1 cellular context compared by ENCODE assay signal in the genomic region with DNA sequence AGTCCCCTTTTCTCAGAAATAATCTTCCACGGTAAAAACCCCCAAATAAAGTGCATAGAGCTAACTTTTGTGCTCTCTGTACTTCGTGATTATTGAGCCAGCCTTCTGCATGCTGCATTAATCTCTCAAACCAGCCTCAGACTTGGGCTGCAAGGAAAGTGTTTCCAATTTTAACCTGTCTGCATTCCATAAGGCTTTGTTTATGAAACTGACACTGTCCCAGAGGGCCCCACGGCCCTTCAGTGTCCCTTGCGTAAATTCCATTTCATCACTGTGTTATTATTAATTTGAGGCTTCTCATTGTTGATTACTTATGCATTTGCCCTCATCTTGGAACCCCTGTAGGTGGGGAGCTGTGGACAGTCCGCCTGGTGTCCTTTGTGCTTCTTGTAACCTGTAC.
TF ChIP-seq lines count a peak whose summit lies in the region.

No MANE protein-coding gene starts in this region.

TF ChIP-seq in H1, 55 proteins besides CTCF, POLR2A, EP300 and RAD21 (continued from another document):
- no peak for TF ChIP-seq TEAD4 (IDR thresholded peaks at IDR 0.05; ENCODE audit: low read depth, low read length)
- TF ChIP-seq ZNF274 (IDR thresholded peaks at IDR 0.05; ENCODE audit: borderline replicate concordance, extremely low read depth, low read length), result no peak
- TF ChIP-seq BRCA1 (IDR thresholded peaks at IDR 0.05; ENCODE audit: low read depth, low read length), result no peak
- TF ChIP-seq CHD2 (IDR thresholded peaks at IDR 0.05; ENCODE audit: low read length), result no peak
- no peak for TF ChIP-seq TBP (IDR thresholded peaks at IDR 0.05; ENCODE audit: low read depth, low read length)
- TF ChIP-seq SP2 (IDR thresholded peaks at IDR 0.05; ENCODE audit: low read length), result no peak
- no peak for TF ChIP-seq SIRT6 (IDR thresholded peaks at IDR 0.05; ENCODE audit: low read length)
- TF ChIP-seq EZH2 (IDR thresholded peaks at IDR 0.05; ENCODE audit: low read depth, low read length, severe bottlenecking), result no peak
- no peak for TF ChIP-seq TCF12 (IDR thresholded peaks at IDR 0.05; ENCODE audit: low read depth, low read length)
- TF ChIP-seq SP1 (IDR thresholded peaks at IDR 0.05; ENCODE audit: low read depth, low read length), result no peak
